In the genomic region with DNA sequence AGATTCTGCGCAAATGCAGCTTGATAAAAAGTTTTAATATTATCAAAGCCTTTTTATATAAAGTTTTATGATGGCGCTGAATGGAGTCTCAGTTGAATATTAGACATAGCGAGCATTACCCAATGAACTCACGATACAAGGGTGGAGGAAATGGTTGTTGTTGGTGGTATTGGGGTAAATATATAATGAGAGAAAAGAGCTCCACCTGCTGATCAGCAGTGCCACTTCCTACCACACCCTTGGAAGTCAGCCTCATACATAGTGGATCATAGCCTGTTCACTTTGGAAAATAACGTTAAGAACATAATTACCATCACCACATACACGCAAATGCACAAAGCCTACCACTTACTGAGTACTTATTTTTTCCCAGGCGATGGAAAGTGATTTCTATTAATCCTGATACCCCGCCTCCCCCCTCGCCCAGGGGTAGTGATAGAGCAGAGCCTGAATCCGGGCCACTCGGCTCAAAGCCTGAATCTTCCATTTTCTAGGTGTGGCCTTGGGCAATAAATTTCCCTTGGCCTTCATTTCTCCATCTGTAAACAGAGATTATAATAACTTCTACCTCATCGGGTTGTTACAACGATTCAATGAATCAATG, we compare ENCODE assay signal across 8 cellular contexts.
DNase-seq lines count a peak whose midpoint lies in the region; ATAC-seq, FAIRE-seq and TF ChIP-seq lines count a peak whose summit lies in the region.

No MANE protein-coding gene starts in this region.

- ATAC-seq in body of pancreas, result peak; percentile 89
- ATAC-seq in GM21447 (IDR thresholded peaks at IDR 0.05; ENCODE audit: unreplicated experiment), result no peak

- no peak for FAIRE-seq in small intestine (lab: Jason Lieb, UNC)

- H3K27ac ChIP-seq in body of pancreas, result no peak overlapping the region
- no peak overlapping the region for H3K27ac ChIP-seq in small intestine (ENCODE audit: low read depth in 1 of 2, low read length in 1 of 2)

- no peaks in the 10 kb centered on the region for H3K4me1 ChIP-seq in body of pancreas
- H3K4me1 ChIP-seq in small intestine (ENCODE audit: control insufficient read depth in 2 of 2, insufficient read depth in 1 of 2, low read depth in 1 of 2, low read length in 1 of 2), result peaks cover 0 to 2% of the 10 kb centered on the region in 2 donors

- H3K36me3 ChIP-seq in body of pancreas (replicated peaks in 1 of 2; ENCODE audit: insufficient read depth in 1 of 2, low read depth in 2 of 2) (no peaks in the 10 kb centered on the region), small intestine (ENCODE audit: control insufficient read depth in 2 of 2, insufficient read depth in 2 of 2, low read length in 2 of 2) (no peaks in the 10 kb centered on the region)

- H3K27me3 ChIP-seq in body of pancreas (no peaks in the 10 kb centered on the region), small intestine (ENCODE audit: control insufficient read depth in 2 of 2, insufficient read depth in 2 of 2, low read length in 2 of 2) (no peaks in the 10 kb centered on the region)

- H3K9me3 ChIP-seq in body of pancreas (no peaks in the 10 kb centered on the region), small intestine (ENCODE audit: control insufficient read depth, low read depth) (no peaks in the 10 kb centered on the region)

- TF ChIP-seq POLR2A in body of pancreas (IDR thresholded peaks at IDR 0.05), result no peak

- H3K4me3 ChIP-seq in body of pancreas (no peak overlapping the region), small intestine (ENCODE audit: low read depth in 1 of 2, low read length in 2 of 2) (no peak overlapping the region)

- 58 to 66% methylated on average over 13 of the region's 13 CpGs for WGBS in body of pancreas, 2 donors
- WGBS in small intestine, 3 donors, result 91 to 93% (median 92%) methylated on average over 13 of the region's 13 CpGs

- intact Hi-C loops in body of pancreas (cut with DNase I), result no loop called here

- DNase-seq in NCI-H526 (lab: John Stamatoyannopoulos, UW) (peak; percentile 36 to 55), NCI-H526 treated with DMSO at 0.1 percent for 48 hours (lab: John Stamatoyannopoulos, UW) (no peak), Kasumi-1 (lab: John Stamatoyannopoulos, UW) (peak; percentile 10 to 59), body of pancreas (peak; percentile 43 to 62 (median 52)), small intestine (peak; percentile 14), MV-4-11 (lab: John Stamatoyannopoulos, UW) (no peak)
- no peak for DNase-seq in effector CD8-positive, alpha-beta T cell (lab: John Stamatoyannopoulos, UW)

- TF ChIP-seq CTCF in body of pancreas (IDR thresholded peaks at IDR 0.05), result peak; percentile 36 to 76 (median 62)

Comparison
In these comparisons a context has a peak if more than half of its experiments do, and no peak if none do; other contexts are left out.
1. DNase-seq: peak in NCI-H526 (2 of 2), Kasumi-1 (2 of 2), body of pancreas (4 of 4) and small intestine (single experiment); none in NCI-H526 treated with DMSO at 0.1 percent for 48 hours (single experiment), effector CD8-positive, alpha-beta T cell (single experiment) and MV-4-11 (single experiment).